ENCODE assay signal across 28 cellular contexts in the genomic region with DNA sequence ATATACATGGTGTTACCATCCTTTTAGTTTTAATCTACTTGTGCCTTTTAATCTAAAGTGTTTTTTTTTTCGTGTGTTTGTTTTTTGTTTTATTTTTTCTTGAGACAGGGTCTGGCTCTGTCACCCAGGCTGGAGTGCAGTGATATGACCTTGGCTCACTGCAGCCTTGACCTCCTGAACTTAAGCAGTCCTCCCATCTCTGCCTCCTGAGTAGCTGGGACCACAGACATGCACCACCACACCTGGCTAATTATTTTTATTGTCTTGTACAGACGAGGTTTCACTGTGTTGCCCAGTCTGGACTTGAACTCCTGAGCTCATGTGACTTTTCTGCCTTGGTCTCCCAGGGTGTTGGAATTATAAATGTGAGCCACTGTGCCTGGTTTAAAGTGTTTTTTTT.
"Had no signal": no experiment of that assay in that cellular context is flagged by ENCODE, and none has a peak within 500 bp of the region (broad histone marks: within the 10 kb centered on the region; RNA-seq: fewer than 3 reads in every experiment).

No MANE protein-coding gene starts in this region.

- H2AFZ ChIP-seq: hepatocyte had no signal

- H3K27ac ChIP-seq: colonic mucosa, esophagus muscularis mucosa, foreskin keratinocyte, gastroesophageal sphincter, heart left ventricle, hepatocyte, prostate gland, right atrium auricular region, spleen, suprapubic skin, transverse colon, vagina had no signal

- H3K27me3 Mint-ChIP-seq: naive thymus-derived CD4-positive, alpha-beta T cell; stimulated activated naive CD8-positive, alpha-beta T cell treated with anti-CD3 and anti-CD28 coated beads, Interleukin-15, amount 100 ng/mL, for 72 hours had no signal

- DNase-seq: colonic mucosa; dermis blood vessel endothelial cell; effector memory CD4-positive, alpha-beta T cell; foreskin keratinocyte; heart left ventricle; kidney; mesenchymal stem cell; mucosa of descending colon; naive thymus-derived CD4-positive, alpha-beta T cell; nucleus accumbens; spleen; stimulated activated CD4-positive, alpha-beta T cell treated with anti-CD3 and anti-CD28 coated beads, Interleukin-4, amount 100 ng/mL, for 4 hours; stimulated activated naive CD4-positive, alpha-beta T cell; stimulated activated naive CD8-positive, alpha-beta T cell treated with anti-CD3 and anti-CD28 coated beads, Interleukin-15, amount 100 ng/mL, for 72 hours; transverse colon had no signal

- ATAC-seq: foreskin keratinocyte; gastroesophageal sphincter; heart left ventricle; left lobe of liver; mucosa of descending colon; naive thymus-derived CD4-positive, alpha-beta T cell; sciatic nerve; stimulated activated naive CD8-positive, alpha-beta T cell treated with anti-CD3 and anti-CD28 coated beads, Interleukin-15, amount 100 ng/mL, for 72 hours had no signal

- H3K4me3 ChIP-seq: colonic mucosa, esophagus muscularis mucosa, gastroesophageal sphincter, heart left ventricle, hepatocyte, lung, mucosa of descending colon, prostate gland, right atrium auricular region, spleen, suprapubic skin, transverse colon, vagina had no signal

- H3K4me3 Mint-ChIP-seq: mesothelial cell of epicardium; nephron; stimulated activated naive CD8-positive, alpha-beta T cell treated with anti-CD3 and anti-CD28 coated beads, Interleukin-15, amount 100 ng/mL, for 72 hours had no signal

- FAIRE-seq: endothelial cell of umbilical vein, kidney had no signal

- H3K27ac Mint-ChIP-seq: mesothelial cell of epicardium, nephron had no signal

- H3K36me3 ChIP-seq: colonic mucosa, esophagus muscularis mucosa, heart left ventricle, prostate gland, right atrium auricular region, suprapubic skin, transverse colon, vagina had no signal

- H3K27me3 ChIP-seq: colonic mucosa, esophagus muscularis mucosa, foreskin keratinocyte, gastroesophageal sphincter, heart left ventricle, hepatocyte, right atrium auricular region, spleen, suprapubic skin, transverse colon, vagina had no signal

- H3K4me1 Mint-ChIP-seq: nephron had no signal

- H3K4me1 ChIP-seq: colonic mucosa, foreskin keratinocyte, prostate gland, vagina had no signal

- H3K9me3 ChIP-seq: colonic mucosa, prostate gland, vagina had no signal
